Comparison of ENCODE assay signal across 18 cellular contexts in genomic region chr16:87734644-87735043, GRCh38.
"Had no signal": no experiment of that assay in that cellular context is flagged by ENCODE, and none has a peak within 500 bp of the region (broad histone marks: within the 10 kb centered on the region; RNA-seq: fewer than 3 reads in every experiment).

No MANE protein-coding gene starts in this region.

- ATAC-seq: activated CD4-positive, alpha-beta T cell treated with anti-CD3 and anti-CD28 coated beads for 36 hours; activated naive CD4-positive, alpha-beta T cell treated with anti-CD3 and anti-CD28 coated beads, Interleukin-2, amount 50 U/mL, for 72 hours; gastroesophageal sphincter; left cardiac atrium; sciatic nerve; stimulated activated naive B cell treated with anti-CD40 and anti-IgM and Interleukin-4, amounts not matched to agents 10 μg/mL and 1 μg/mL and 100 μg/mL, for 72 hours had no signal

- H3K9me3 Mint-ChIP-seq: activated naive CD4-positive, alpha-beta T cell treated with anti-CD3 and anti-CD28 coated beads, Interleukin-2, amount 50 U/mL, for 72 hours; nephron; stimulated activated naive B cell treated with anti-CD40 and anti-IgM and Interleukin-4, amounts not matched to agents 10 μg/mL and 1 μg/mL and 100 μg/mL, for 72 hours had no signal

- H3K27ac Mint-ChIP-seq: activated CD4-positive, alpha-beta T cell treated with anti-CD3 and anti-CD28 coated beads for 36 hours; nephron had no signal

- H3K9me3 ChIP-seq: gastroesophageal sphincter, spleen, tibial nerve had no signal

- H3K4me1 ChIP-seq: gastroesophageal sphincter, spleen had no signal

- H3K4me3 ChIP-seq: gastroesophageal sphincter, SK-N-MC, spleen, tibial nerve had no signal

- H3K27ac ChIP-seq: epithelial cell of prostate, gastroesophageal sphincter, SK-N-MC, spleen, tibial nerve, VCaP had no signal

- H3K4me3 Mint-ChIP-seq: activated CD4-positive, alpha-beta T cell treated with anti-CD3 and anti-CD28 coated beads for 36 hours; nephron; stimulated activated naive B cell treated with anti-CD40 and anti-IgM and Interleukin-4, amounts not matched to agents 10 μg/mL and 1 μg/mL and 100 μg/mL, for 72 hours had no signal

- DNase-seq: activated CD4-positive, alpha-beta T cell treated with anti-CD3 and anti-CD28 coated beads for 36 hours; activated CD8-positive, alpha-beta memory T cell treated with anti-CD3 and anti-CD28 coated beads for 24 hours; activated effector memory CD4-positive, alpha-beta T cell treated with Interleukin-2 at 50 U/mL for 16 hours; anterior cingulate cortex; left cardiac atrium; spleen; stimulated activated CD4-positive, alpha-beta T cell treated with anti-CD3 and anti-CD28 coated beads, Interleukin-1b, Interleukin-23, amount 100 ng/mL, for 48 hours; stimulated activated naive B cell treated with anti-CD40 and anti-IgM and Interleukin-4, amounts not matched to agents 10 μg/mL and 1 μg/mL and 100 μg/mL, for 72 hours; T-helper 1 cell had no signal

- FAIRE-seq: colon had no signal

- H3K27me3 Mint-ChIP-seq: activated CD4-positive, alpha-beta T cell treated with anti-CD3 and anti-CD28 coated beads for 36 hours; stimulated activated naive B cell treated with anti-CD40 and anti-IgM and Interleukin-4, amounts not matched to agents 10 μg/mL and 1 μg/mL and 100 μg/mL, for 72 hours had no signal

- H3K27me3 ChIP-seq: gastroesophageal sphincter, spleen, tibial nerve had no signal

- H3K4me1 Mint-ChIP-seq: nephron had no signal
